ENCODE assay signal across 27 cellular contexts in the genomic region with DNA sequence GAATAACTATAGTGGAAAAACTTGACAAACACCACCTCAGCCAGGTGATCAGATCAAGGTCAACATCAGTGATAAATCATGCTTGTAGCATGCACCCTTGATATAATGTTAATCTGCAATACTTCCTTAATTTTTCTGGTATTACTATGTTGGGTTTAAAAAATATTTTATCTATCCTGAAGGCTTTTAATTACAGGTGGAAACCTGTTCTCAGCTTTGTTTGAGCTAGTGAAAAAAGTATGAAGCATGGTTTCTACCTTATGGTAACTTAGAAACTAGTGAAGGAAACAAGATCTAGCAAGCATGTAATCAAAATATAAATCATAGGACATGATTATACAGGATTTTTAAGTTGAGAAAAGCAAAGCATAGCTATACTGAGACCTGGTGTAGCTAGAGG. TPM values are rescaled to one million over a fixed set of nuclear protein-coding genes. Genes with fewer than 3 reads are reported as not detected.
"Had no signal": no experiment of that assay in that cellular context is flagged by ENCODE, and none has a peak within 500 bp of the region (broad histone marks: within the 10 kb centered on the region; RNA-seq: fewer than 3 reads in every experiment).

No MANE protein-coding gene starts in this region.

- H3K27me3 ChIP-seq: adrenal gland, body of pancreas, gastrocnemius medialis had no signal

- H3K36me3 ChIP-seq: adrenal gland, gastrocnemius medialis had no signal

- H3K27ac ChIP-seq: adrenal gland, coronary artery, dorsolateral prefrontal cortex, gastrocnemius medialis, heart left ventricle had no signal

- DNase-seq: activated CD4-positive, alpha-beta memory T cell treated with anti-CD3 and anti-CD28 coated beads for 36 hours; activated CD4-positive, alpha-beta T cell treated with anti-CD3 and anti-CD28 coated beads for 36 hours; activated CD4-positive, alpha-beta T cell treated with anti-CD3 and anti-CD28 coated beads, Interleukin-2, amount 10 ng/mL, durations not matched to agents 24 days and 14 days; activated CD4-positive, CD25-positive, alpha-beta regulatory T cell; activated CD4-positive, CD25-positive, alpha-beta regulatory T cell treated with anti-CD3 and anti-CD28 coated beads, Interleukin-2, amount 50 U/mL, for 72 hours; activated CD8-positive, alpha-beta memory T cell treated with anti-CD3 and anti-CD28 coated beads, Interleukin-2, amount 10 ng/mL, durations not matched to agents 7 days and 5 days; activated CD8-positive, alpha-beta memory T cell treated with anti-CD3 and anti-CD28 coated beads, Interleukin-2, amount 50 U/mL, for 4 hours; activated CD8-positive, alpha-beta T cell treated with anti-CD3 and anti-CD28 coated beads, Interleukin-2, amount 10 ng/mL, durations not matched to agents 7 days and 5 days; activated effector memory CD4-positive, alpha-beta T cell treated with anti-CD3 and anti-CD28 coated beads, Interleukin-2, amount 50 U/mL, for 16 hours; activated naive CD4-positive, alpha-beta T cell treated with anti-CD3 and anti-CD28 coated beads for 36 hours; activated naive CD8-positive, alpha-beta T cell treated with anti-CD3 and anti-CD28 coated beads for 36 hours; activated naive CD8-positive, alpha-beta T cell treated with anti-CD3 and anti-CD28 coated beads, Interleukin-2, amount 50 U/mL, for 24 hours; activated T-cell treated with anti-CD3 and anti-CD28 coated beads, Interleukin-2, amount 50 U/mL, for 1 hour; activated T-cell treated with anti-CD3 and anti-CD28 coated beads, Interleukin-2, amount 50 U/mL, for 48 hours; adrenal gland; amygdala; aorta; body of pancreas; dorsolateral prefrontal cortex; effector memory CD4-positive, alpha-beta T cell; endodermal cell; foreskin fibroblast; gastrocnemius medialis; glutamatergic neuron; heart left ventricle; T-helper 2 cell had no signal

- H3K4me3 ChIP-seq: adrenal gland, body of pancreas, coronary artery, dorsolateral prefrontal cortex, gastrocnemius medialis, heart left ventricle had no signal

- H3K4me1 ChIP-seq: gastrocnemius medialis had no signal

- ATAC-seq: activated CD4-positive, alpha-beta T cell treated with anti-CD3 and anti-CD28 coated beads for 36 hours; activated CD8-positive, alpha-beta memory T cell treated with anti-CD3 and anti-CD28 coated beads, Interleukin-2, amount 10 ng/mL, durations not matched to agents 7 days and 5 days; activated CD8-positive, alpha-beta T cell treated with anti-CD3 and anti-CD28 coated beads, Interleukin-2, amount 10 ng/mL, durations not matched to agents 7 days and 5 days; activated naive CD8-positive, alpha-beta T cell treated with anti-CD3 and anti-CD28 coated beads, Interleukin-2, amount 50 U/mL, for 24 hours; body of pancreas; gastrocnemius medialis; heart left ventricle had no signal

- H3K9me3 ChIP-seq: adrenal gland, body of pancreas, gastrocnemius medialis, heart left ventricle had no signal

RNA-seq across cellular contexts. Expression of a gene that starts 26.6 kb away (rescaled TPM):
- total RNA-seq: activated CD8-positive, alpha-beta T cell treated with anti-CD3 and anti-CD28 coated beads, Interleukin-2, amount 10 ng/mL, durations not matched to agents 7 days and 5 days had no signal
